1 cellular context compared by ENCODE assay signal in the genomic region with DNA sequence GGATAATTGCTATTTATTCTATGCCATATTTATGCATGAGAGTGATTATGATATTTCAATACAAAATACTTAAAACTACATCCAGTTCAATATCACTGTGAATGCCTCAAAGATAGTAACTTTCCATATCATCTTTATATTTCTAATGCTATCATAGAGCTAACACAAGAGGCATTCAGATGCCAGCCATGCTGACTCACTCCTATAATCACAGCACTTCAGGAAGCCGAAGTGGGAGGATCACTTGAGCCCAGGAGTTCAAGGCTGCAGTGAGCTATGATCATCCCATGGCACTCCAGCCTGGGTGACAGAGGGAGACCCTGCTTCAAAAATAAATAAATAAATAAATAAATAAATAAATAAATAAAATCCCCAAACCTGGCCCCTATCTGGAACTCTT.
TF ChIP-seq lines count a peak whose summit lies in the region.

No MANE protein-coding gene starts in this region.

TF ChIP-seq in GM23338, 12 proteins besides CTCF, POLR2A, EP300 and RAD21 (continued from another document):
- TF ChIP-seq, protein P1, sequence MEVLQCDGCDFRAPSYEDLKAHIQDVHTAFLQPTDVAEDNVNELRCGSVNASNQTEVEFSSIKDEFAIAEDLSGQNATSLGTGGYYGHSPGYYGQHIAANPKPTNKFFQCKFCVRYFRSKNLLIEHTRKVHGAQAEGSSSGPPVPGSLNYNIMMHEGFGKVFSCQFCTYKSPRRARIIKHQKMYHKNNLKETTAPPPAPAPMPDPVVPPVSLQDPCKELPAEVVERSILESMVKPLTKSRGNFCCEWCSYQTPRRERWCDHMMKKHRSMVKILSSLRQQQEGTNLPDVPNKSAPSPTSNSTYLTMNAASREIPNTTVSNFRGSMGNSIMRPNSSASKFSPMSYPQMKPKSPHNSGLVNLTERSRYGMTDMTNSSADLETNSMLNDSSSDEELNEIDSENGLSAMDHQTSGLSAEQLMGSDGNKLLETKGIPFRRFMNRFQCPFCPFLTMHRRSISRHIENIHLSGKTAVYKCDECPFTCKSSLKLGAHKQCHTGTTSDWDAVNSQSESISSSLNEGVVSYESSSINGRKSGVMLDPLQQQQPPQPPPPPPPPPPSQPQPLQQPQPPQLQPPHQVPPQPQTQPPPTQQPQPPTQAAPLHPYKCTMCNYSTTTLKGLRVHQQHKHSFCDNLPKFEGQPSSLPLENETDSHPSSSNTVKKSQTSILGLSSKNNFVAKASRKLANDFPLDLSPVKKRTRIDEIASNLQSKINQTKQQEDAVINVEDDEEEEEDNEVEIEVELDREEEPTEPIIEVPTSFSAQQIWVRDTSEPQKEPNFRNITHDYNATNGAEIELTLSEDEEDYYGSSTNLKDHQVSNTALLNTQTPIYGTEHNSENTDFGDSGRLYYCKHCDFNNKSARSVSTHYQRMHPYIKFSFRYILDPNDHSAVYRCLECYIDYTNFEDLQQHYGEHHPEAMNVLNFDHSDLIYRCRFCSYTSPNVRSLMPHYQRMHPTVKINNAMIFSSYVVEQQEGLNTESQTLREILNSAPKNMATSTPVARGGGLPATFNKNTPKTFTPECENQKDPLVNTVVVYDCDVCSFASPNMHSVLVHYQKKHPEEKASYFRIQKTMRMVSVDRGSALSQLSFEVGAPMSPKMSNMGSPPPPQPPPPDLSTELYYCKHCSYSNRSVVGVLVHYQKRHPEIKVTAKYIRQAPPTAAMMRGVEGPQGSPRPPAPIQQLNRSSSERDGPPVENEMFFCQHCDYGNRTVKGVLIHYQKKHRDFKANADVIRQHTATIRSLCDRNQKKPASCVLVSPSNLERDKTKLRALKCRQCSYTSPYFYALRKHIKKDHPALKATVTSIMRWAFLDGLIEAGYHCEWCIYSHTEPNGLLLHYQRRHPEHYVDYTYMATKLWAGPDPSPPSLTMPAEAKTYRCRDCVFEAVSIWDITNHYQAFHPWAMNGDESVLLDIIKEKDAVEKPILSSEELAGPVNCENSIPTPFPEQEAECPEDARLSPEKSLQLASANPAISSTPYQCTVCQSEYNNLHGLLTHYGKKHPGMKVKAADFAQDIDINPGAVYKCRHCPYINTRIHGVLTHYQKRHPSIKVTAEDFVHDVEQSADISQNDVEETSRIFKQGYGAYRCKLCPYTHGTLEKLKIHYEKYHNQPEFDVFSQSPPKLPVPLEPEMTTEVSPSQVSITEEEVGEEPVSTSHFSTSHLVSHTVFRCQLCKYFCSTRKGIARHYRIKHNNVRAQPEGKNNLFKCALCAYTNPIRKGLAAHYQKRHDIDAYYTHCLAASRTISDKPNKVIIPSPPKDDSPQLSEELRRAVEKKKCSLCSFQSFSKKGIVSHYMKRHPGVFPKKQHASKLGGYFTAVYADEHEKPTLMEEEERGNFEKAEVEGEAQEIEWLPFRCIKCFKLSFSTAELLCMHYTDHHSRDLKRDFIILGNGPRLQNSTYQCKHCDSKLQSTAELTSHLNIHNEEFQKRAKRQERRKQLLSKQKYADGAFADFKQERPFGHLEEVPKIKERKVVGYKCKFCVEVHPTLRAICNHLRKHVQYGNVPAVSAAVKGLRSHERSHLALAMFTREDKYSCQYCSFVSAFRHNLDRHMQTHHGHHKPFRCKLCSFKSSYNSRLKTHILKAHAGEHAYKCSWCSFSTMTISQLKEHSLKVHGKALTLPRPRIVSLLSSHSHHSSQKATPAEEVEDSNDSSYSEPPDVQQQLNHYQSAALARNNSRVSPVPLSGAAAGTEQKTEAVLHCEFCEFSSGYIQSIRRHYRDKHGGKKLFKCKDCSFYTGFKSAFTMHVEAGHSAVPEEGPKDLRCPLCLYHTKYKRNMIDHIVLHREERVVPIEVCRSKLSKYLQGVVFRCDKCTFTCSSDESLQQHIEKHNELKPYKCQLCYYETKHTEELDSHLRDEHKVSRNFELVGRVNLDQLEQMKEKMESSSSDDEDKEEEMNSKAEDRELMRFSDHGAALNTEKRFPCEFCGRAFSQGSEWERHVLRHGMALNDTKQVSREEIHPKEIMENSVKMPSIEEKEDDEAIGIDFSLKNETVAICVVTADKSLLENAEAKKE (CRISPR knock-in tag; IDR thresholded peaks at IDR 0.05): no peak
- no peak for TF ChIP-seq NANOG (IDR thresholded peaks at IDR 0.05; ENCODE audit: borderline replicate concordance)
